In genomic region chr11:130606181-130606580, GRCh38 we compare ENCODE assay signal across 20 cellular contexts.
DNase-seq lines count a peak whose midpoint lies in the region; ATAC-seq and TF ChIP-seq lines count a peak whose summit lies in the region.
"Had no signal": no experiment of that assay in that cellular context is flagged by ENCODE, and none has a peak within 500 bp of the region (broad histone marks: within the 10 kb centered on the region; RNA-seq: fewer than 3 reads in every experiment).

No MANE protein-coding gene starts in this region.

- H3K79me2 ChIP-seq in ACC112 (ENCODE audit: control insufficient read depth, insufficient read depth, low read length, unreplicated experiment) (no peaks in the 10 kb centered on the region), osteoblast (ENCODE audit: insufficient read depth, low read length) (no peaks in the 10 kb centered on the region)

- no peaks in the 10 kb centered on the region for H3K4me1 Mint-ChIP-seq in activated CD4-positive, alpha-beta T cell treated with anti-CD3 and anti-CD28 coated beads for 36 hours
- H3K4me1 Mint-ChIP-seq: activated CD4-positive, alpha-beta T cell treated with anti-CD3 and anti-CD28 coated beads, Interleukin-2, amount 10 ng/mL, durations not matched to agents 7 days and 5 days; activated naive CD8-positive, alpha-beta T cell treated with anti-CD3 and anti-CD28 coated beads, Interleukin-2, amount 50 U/mL, for 24 hours; T-cell had no signal

- TF ChIP-seq CTCF in esophagus squamous epithelium (IDR thresholded peaks at IDR 0.05) (no peak), osteoblast (IDR thresholded peaks at IDR 0.05; ENCODE audit: extremely low read depth, low read depth, low read length) (no peak)

- POLR2A ChIA-PET in activated CD4-positive, alpha-beta T cell treated with anti-CD3 and anti-CD28 coated beads for 36 hours (lab: Charles Lee), result no interaction called here

- H3K4me3 Mint-ChIP-seq in activated CD4-positive, alpha-beta T cell treated with anti-CD3 and anti-CD28 coated beads for 36 hours, result no peak overlapping the region
- H3K4me3 Mint-ChIP-seq: activated CD4-positive, alpha-beta T cell treated with anti-CD3 and anti-CD28 coated beads, Interleukin-2, amount 10 ng/mL, durations not matched to agents 7 days and 5 days; activated naive CD8-positive, alpha-beta T cell treated with anti-CD3 and anti-CD28 coated beads, Interleukin-2, amount 50 U/mL, for 24 hours; CD14-positive monocyte; T-cell had no signal

- peak overlapping the region; percentile 85 for H3K27ac ChIP-seq in ACC112 (ENCODE audit: low read depth, low read length)
- H3K27ac ChIP-seq in esophagus squamous epithelium, result peak overlapping the region in 3 of 4 donors; percentile 38 to 88 (median 72)
- H3K27ac ChIP-seq in osteoblast (ENCODE audit: low read depth, low read length), result peak overlapping the region; percentile 61
- H3K27ac ChIP-seq: KMS-11 had no signal

- CTCF ChIA-PET in activated CD4-positive, alpha-beta T cell treated with anti-CD3 and anti-CD28 coated beads for 36 hours (lab: Charles Lee), result no interaction called here

- TF ChIP-seq POLR2A in esophagus squamous epithelium (IDR thresholded peaks at IDR 0.05), result no peak

- no peak overlapping the region for H3K27ac Mint-ChIP-seq in activated CD4-positive, alpha-beta T cell treated with anti-CD3 and anti-CD28 coated beads for 36 hours
- H3K27ac Mint-ChIP-seq: activated CD4-positive, alpha-beta T cell treated with anti-CD3 and anti-CD28 coated beads, Interleukin-2, amount 10 ng/mL, durations not matched to agents 7 days and 5 days; activated naive CD8-positive, alpha-beta T cell treated with anti-CD3 and anti-CD28 coated beads, Interleukin-2, amount 50 U/mL, for 24 hours; T-cell had no signal

- H3K27me3 ChIP-seq in ACC112 (ENCODE audit: insufficient read depth, low read length) (no peaks in the 10 kb centered on the region), esophagus squamous epithelium (no peaks in the 10 kb centered on the region), osteoblast (ENCODE audit: insufficient read depth, low read length) (no peaks in the 10 kb centered on the region)
- H3K27me3 ChIP-seq: ovary had no signal

- H3K36me3 ChIP-seq in ACC112 (ENCODE audit: insufficient read depth, low read length) (no peaks in the 10 kb centered on the region), esophagus squamous epithelium (no peaks in the 10 kb centered on the region), osteoblast (ENCODE audit: insufficient read depth, low read length) (no peaks in the 10 kb centered on the region)
- H3K36me3 ChIP-seq: ovary had no signal

- H3K4me1 ChIP-seq in ACC112 (ENCODE audit: control insufficient read depth, insufficient read depth, low read length, unreplicated experiment) (peaks cover 33% of the 10 kb centered on the region), esophagus squamous epithelium (peaks cover 0 to 23% (median 6%) of the 10 kb centered on the region in 3 donors), osteoblast (ENCODE audit: insufficient read depth, low read length) (peaks cover 35% of the 10 kb centered on the region)

- H3K4me2 ChIP-seq in osteoblast (ENCODE audit: insufficient read depth, low read length), result peak overlapping the region; percentile 3
- H3K4me2 ChIP-seq: KMS-11 had no signal

- H2AFZ ChIP-seq in ACC112 (ENCODE audit: low read length, unreplicated experiment), result peak overlapping the region; percentile 54
- H2AFZ ChIP-seq in osteoblast (ENCODE audit: low read length), result peak overlapping the region; percentile 21

- ATAC-seq in activated CD4-positive, alpha-beta T cell treated with anti-CD3 and anti-CD28 coated beads for 36 hours, result no peak
- ATAC-seq: activated naive CD8-positive, alpha-beta T cell treated with anti-CD3 and anti-CD28 coated beads, Interleukin-2, amount 50 U/mL, for 24 hours; HCT116; T-cell had no signal

- no peaks in the 10 kb centered on the region for H3K9me3 Mint-ChIP-seq in activated CD4-positive, alpha-beta T cell treated with anti-CD3 and anti-CD28 coated beads for 36 hours (ENCODE audit: low read depth)
- H3K9me3 Mint-ChIP-seq: activated CD4-positive, alpha-beta T cell treated with anti-CD3 and anti-CD28 coated beads, Interleukin-2, amount 10 ng/mL, durations not matched to agents 7 days and 5 days; activated naive CD8-positive, alpha-beta T cell treated with anti-CD3 and anti-CD28 coated beads, Interleukin-2, amount 50 U/mL, for 24 hours; T-cell had no signal

- H3K27me3 Mint-ChIP-seq in activated CD4-positive, alpha-beta T cell treated with anti-CD3 and anti-CD28 coated beads for 36 hours, result no peaks in the 10 kb centered on the region
- H3K27me3 Mint-ChIP-seq: activated CD4-positive, alpha-beta T cell treated with anti-CD3 and anti-CD28 coated beads, Interleukin-2, amount 10 ng/mL, durations not matched to agents 7 days and 5 days had no signal

- no peak overlapping the region for H3K4me3 ChIP-seq in ACC112 (ENCODE audit: low read depth, low read length)
- H3K4me3 ChIP-seq in esophagus squamous epithelium, result no peak overlapping the region
- H3K4me3 ChIP-seq in osteoblast (ENCODE audit: insufficient read depth, low read length), result no peak overlapping the region
- H3K4me3 ChIP-seq: ovary had no signal

- intact Hi-C loops in esophagus squamous epithelium (cut with DNase I), result no loop called here
- intact Hi-C loops in activated CD4-positive, alpha-beta T cell treated with anti-CD3 and anti-CD28 coated beads for 36 hours (cut with DNase I, micrococcal nuclease), result no loop called here

- no peaks in the 10 kb centered on the region for H4K20me1 ChIP-seq in osteoblast (ENCODE audit: insufficient read depth, low read length)

- DNase-seq in LHCN-M2 (ENCODE audit: low read depth) (peak; percentile 23), esophagus squamous epithelium (lab: John Stamatoyannopoulos, UW) (no peak), osteoblast (ENCODE audit: insufficient read length, low spot score, missing footprints) (no peak), COLO668 (lab: John Stamatoyannopoulos, UW; ENCODE audit: unreplicated experiment) (no peak)
- DNase-seq in central memory CD4-positive, alpha-beta T cell, result no peak
- no peak for DNase-seq in activated CD4-positive, alpha-beta T cell treated with anti-CD3 and anti-CD28 coated beads for 36 hours
- DNase-seq in activated CD8-positive, alpha-beta memory T cell treated with anti-CD3 and anti-CD28 coated beads, Interleukin-2, amount 50 U/mL, for 4 hours, result no peak
- DNase-seq: activated CD4-positive, alpha-beta T cell treated with anti-CD3 and anti-CD28 coated beads, Interleukin-2, amount 10 ng/mL, durations not matched to agents 7 days and 5 days; activated naive CD8-positive, alpha-beta T cell treated with anti-CD3 and anti-CD28 coated beads, Interleukin-2, amount 50 U/mL, for 24 hours; caudate nucleus; islet precursor cell; NCI-H1048; NCI-H524; stimulated activated CD4-positive, alpha-beta T cell treated with anti-CD3 and anti-CD28 coated beads, Interleukin-2, amount 100 ng/mL, for 24 hours; T-cell had no signal

- H3K9me3 ChIP-seq in esophagus squamous epithelium (no peaks in the 10 kb centered on the region), osteoblast (ENCODE audit: low read depth, low read length) (peaks cover 6% of the 10 kb centered on the region)
- H3K9me3 ChIP-seq: ovary had no signal

- WGBS in esophagus squamous epithelium, 2 donors, result 58 to 85% methylated on average over 3 to 4 of the region's 4 CpGs

- no peaks in the 10 kb centered on the region for H3K36me3 Mint-ChIP-seq in activated CD4-positive, alpha-beta T cell treated with anti-CD3 and anti-CD28 coated beads for 36 hours (ENCODE audit: low read depth)
- H3K36me3 Mint-ChIP-seq: CD14-positive monocyte, T-cell had no signal
